ENCODE assay signal across 1 cellular context in the genomic region with DNA sequence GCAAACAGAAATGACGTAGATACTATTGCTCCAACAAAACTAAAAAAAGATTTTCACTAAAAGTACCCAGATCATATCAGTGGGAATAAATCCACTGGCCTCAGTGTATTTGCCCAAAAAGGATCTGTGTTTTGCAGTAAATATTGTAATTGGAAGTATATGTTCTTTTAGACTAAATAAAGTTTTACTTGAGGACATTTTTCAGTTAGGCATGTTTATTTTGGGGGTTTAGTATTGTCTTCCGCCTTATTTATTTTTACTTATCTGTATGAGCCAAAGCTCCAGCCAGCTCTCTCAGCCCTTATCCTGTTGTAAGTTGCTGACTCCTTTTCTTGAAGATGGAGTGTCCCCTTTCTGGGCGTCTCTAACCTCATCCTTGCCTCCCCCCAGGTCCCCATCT.
TF ChIP-seq lines count a peak whose summit lies in the region.

No MANE protein-coding gene starts in this region.

TF ChIP-seq in endothelial cell of umbilical vein, 7 proteins besides CTCF, POLR2A, EP300 and RAD21 (continued from another document):
- TF ChIP-seq EZH2 (IDR thresholded peaks at IDR 0.05; ENCODE audit: borderline replicate concordance, low read depth, low read length, severe bottlenecking) = no peak
- no peak for TF ChIP-seq JUN (IDR thresholded peaks at IDR 0.05; ENCODE audit: borderline replicate concordance, insufficient read depth, insufficient read length, low read depth)
- TF ChIP-seq MYC (IDR thresholded peaks at IDR 0.05; ENCODE audit: low read depth, low read length) = no peak
- no peak for TF ChIP-seq POLR2AphosphoS5 (IDR thresholded peaks at IDR 0.05; ENCODE audit: insufficient read depth, low read depth, low read length)
- TF ChIP-seq, protein P1, sequence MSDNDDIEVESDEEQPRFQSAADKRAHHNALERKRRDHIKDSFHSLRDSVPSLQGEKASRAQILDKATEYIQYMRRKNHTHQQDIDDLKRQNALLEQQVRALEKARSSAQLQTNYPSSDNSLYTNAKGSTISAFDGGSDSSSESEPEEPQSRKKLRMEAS (IDR thresholded peaks at IDR 0.05; ENCODE audit: insufficient read depth, insufficient read length) = no peak
TF ChIP-seq in endothelial cell of umbilical vein: peak in this region for 0.
